8 cellular contexts compared by ENCODE assay signal in genomic region chr15:79897380-79897678, GRCh38. TPM values are rescaled to one million over a fixed set of nuclear protein-coding genes. Genes with fewer than 3 reads are reported as not detected.
DNase-seq lines count a peak whose midpoint lies in the region; ATAC-seq and TF ChIP-seq lines count a peak whose summit lies in the region.

No MANE protein-coding gene starts in this region.

- H3K4me3 ChIP-seq in GM23338, result peak overlapping the region; percentile 79
- peak overlapping the region; percentile 59 to 87 for H3K4me3 ChIP-seq in gastroesophageal sphincter
- H3K4me3 ChIP-seq in skeletal muscle tissue (ENCODE audit: low read length in 3 of 3), result peak overlapping the region; percentile 89 to 98 (median 96)

- H3K4me2 ChIP-seq in GM23338, result peak overlapping the region; percentile 86

- H3K9me3 Mint-ChIP-seq in GM23338, result peaks cover 2% of the 10 kb centered on the region; the same call in 1 of the 3 replicates

- peaks cover 15% of the 10 kb centered on the region; the same call in 2 of the 3 replicates for H3K4me1 Mint-ChIP-seq in GM23338
- H3K4me1 Mint-ChIP-seq in T-helper 17 cell, result peaks cover 30% of the 10 kb centered on the region

- TF ChIP-seq POLR2A in gastroesophageal sphincter (IDR thresholded peaks at IDR 0.05), result no peak

- H3K36me3 Mint-ChIP-seq in GM23338 (ENCODE audit: low read depth) (peaks cover 8% of the 10 kb centered on the region; the same call in 2 of the 3 replicates), T-helper 17 cell (ENCODE audit: low read depth) (peaks cover 3% of the 10 kb centered on the region)

- H3K4me3 Mint-ChIP-seq in GM23338, result peak overlapping the region; percentile 100
- peak overlapping the region; percentile 90 for H3K4me3 Mint-ChIP-seq in T-helper 17 cell

- H3K27me3 Mint-ChIP-seq in GM23338 (ENCODE audit: insufficient read depth, low read depth, poor library complexity) (no peaks in the 10 kb centered on the region), T-helper 17 cell (no peaks in the 10 kb centered on the region)

- ATAC-seq in GM23338, result no peak
- no peak for ATAC-seq in T-helper 17 cell
- ATAC-seq in gastroesophageal sphincter, result no peak
- no peak for ATAC-seq in GM19452 (IDR thresholded peaks at IDR 0.05; ENCODE audit: unreplicated experiment)
- ATAC-seq in omental fat pad (ENCODE audit: low FRiP score), result no peak
- no peak for ATAC-seq in GM19324 (IDR thresholded peaks at IDR 0.05; ENCODE audit: low FRiP score, unreplicated experiment)

- peak overlapping the region; percentile 92; the same call in 1 of the 2 replicates for H2AFZ ChIP-seq in GM23338

- H3K36me3 ChIP-seq in GM23338 (ENCODE audit: insufficient read depth) (no peaks in the 10 kb centered on the region), gastroesophageal sphincter (peaks cover 0 to 8% of the 10 kb centered on the region in 2 donors), skeletal muscle tissue (ENCODE audit: control insufficient read depth in 3 of 3, insufficient read depth in 3 of 3, low read length in 3 of 3) (no peaks in the 10 kb centered on the region)

- no peak for DNase-seq in GM23338 (ENCODE audit: low spot score)
- DNase-seq in T-helper 17 cell, result no peak
- DNase-seq in activated effector memory CD4-positive, alpha-beta T cell treated with Interleukin-2 at 50 U/mL for 16 hours, result no peak
- DNase-seq in omental fat pad (ENCODE audit: low spot score), result no peak

- WGBS in gastroesophageal sphincter (ENCODE audit: low coverage in 1 of 2), 2 donors, result 38 to 45% methylated on average over 8 of the region's 8 CpGs

- H3K27me3 ChIP-seq in GM23338 (ENCODE audit: insufficient read depth) (no peaks in the 10 kb centered on the region), gastroesophageal sphincter (no peaks in the 10 kb centered on the region), skeletal muscle tissue (ENCODE audit: control insufficient read depth in 3 of 3, insufficient read depth in 3 of 3, low read length in 3 of 3) (no peaks in the 10 kb centered on the region)

- H3K4me1 ChIP-seq in GM23338 (ENCODE audit: insufficient read depth) (peaks cover 13% of the 10 kb centered on the region), gastroesophageal sphincter (peaks cover 0 to 10% (median 0%) of the 10 kb centered on the region in 3 donors), skeletal muscle tissue (ENCODE audit: control insufficient read depth in 3 of 3, insufficient read depth in 3 of 3, low read length in 3 of 3) (peaks cover 7 to 13% (median 9%) of the 10 kb centered on the region in 3 donors)

- H3K79me2 ChIP-seq in GM23338 (replicated peaks; ENCODE audit: insufficient read depth), result peaks cover 40% of the 10 kb centered on the region

- TF ChIP-seq EP300 in gastroesophageal sphincter (IDR thresholded peaks at IDR 0.05), result no peak

- H3K9me3 ChIP-seq in T-helper 17 cell (ENCODE audit: control insufficient read depth, low read length, poor library complexity, severe bottlenecking) (no peaks in the 10 kb centered on the region), gastroesophageal sphincter (no peaks in the 10 kb centered on the region), skeletal muscle tissue (ENCODE audit: control insufficient read depth in 3 of 3, low read length in 3 of 3) (no peaks in the 10 kb centered on the region)

- H3K9me2 ChIP-seq in GM23338 (ENCODE audit: insufficient read depth), result no peaks in the 10 kb centered on the region

- H3K9ac ChIP-seq in skeletal muscle tissue (ENCODE audit: low read depth in 1 of 3, low read length in 3 of 3), result peak overlapping the region; percentile 85 to 96 (median 95)

- H3K27ac ChIP-seq in GM23338 (ENCODE audit: low read depth) (peak overlapping the region; percentile 91), gastroesophageal sphincter (peak overlapping the region; percentile 57 to 93 (median 90)), skeletal muscle tissue (ENCODE audit: low read depth, low read length) (peak overlapping the region; percentile 90)

- peak overlapping the region; percentile 92 for H3K27ac Mint-ChIP-seq in GM23338
- H3K27ac Mint-ChIP-seq in T-helper 17 cell, result peak overlapping the region; percentile 96

- H3F3A ChIP-seq in GM23338 (replicated peaks; ENCODE audit: low read depth), result no peaks in the 10 kb centered on the region

- TF ChIP-seq CTCF in GM23338 (conservative IDR thresholded peaks at IDR 0.05; ENCODE audit: low read depth in 2 of 2) (no peak), gastroesophageal sphincter (IDR thresholded peaks at IDR 0.05) (no peak), omental fat pad (IDR thresholded peaks at IDR 0.05) (no peak)

- H4K20me1 ChIP-seq in GM23338 (replicated peaks; ENCODE audit: insufficient read depth), result no peaks in the 10 kb centered on the region

TF ChIP-seq in GM23338, 12 proteins besides CTCF, POLR2A, EP300 and RAD21 (continues in another document):
- TF ChIP-seq JUNB (IDR thresholded peaks at IDR 0.05; ENCODE audit: unreplicated experiment), result no peak
- TF ChIP-seq ZNF114 (CRISPR knock-in tag; IDR thresholded peaks at IDR 0.05), result no peak
- TF ChIP-seq STAT1 (IDR thresholded peaks at IDR 0.05; ENCODE audit: unreplicated experiment), result no peak
- TF ChIP-seq POLR2AphosphoS5 (IDR thresholded peaks at IDR 0.05; ENCODE audit: low read depth), result no peak
- TF ChIP-seq NANOG (IDR thresholded peaks at IDR 0.05; ENCODE audit: borderline replicate concordance), result no peak
- TF ChIP-seq ZNF331 (CRISPR knock-in tag; IDR thresholded peaks at IDR 0.05; ENCODE audit: low read depth), result no peak
- no peak for TF ChIP-seq ZNF462 (CRISPR knock-in tag; IDR thresholded peaks at IDR 0.05)

RNA-seq across cellular contexts. Expression of gene MTHFS, which starts 0.5 kb away (rescaled TPM):
- total RNA-seq in GM23338 (2014; rRNA removed; shearing (Covaris generic)), result 33.2 and 36.4 TPM in 2 replicates
- 62.0 and 72.4 TPM in 2 replicates for polyA plus RNA-seq in GM23338 (2016; fragmentation: Nextera tagmentation; extraction: Ambion mirVana)
- total RNA-seq in T-helper 17 cell (10 to 100 TPM; 14.3 to 17.1 TPM), gastroesophageal sphincter (10 to 100 TPM in 2 of 4 donors, 1 to 10 TPM in 2; 7.9 to 12.8 (median 11.0) TPM), skeletal muscle tissue (8.4 TPM), omental fat pad (10 to 100 TPM; 20.8 to 35.3 (median 28.6) TPM)
